9 cellular contexts compared by ENCODE assay signal in genomic region chr12:106583578-106584103, GRCh38. TPM values are rescaled to one million over a fixed set of nuclear protein-coding genes. Genes with fewer than 3 reads are reported as not detected.
DNase-seq lines count a peak whose midpoint lies in the region; ATAC-seq and TF ChIP-seq lines count a peak whose summit lies in the region.
"Had no signal": no experiment of that assay in that cellular context is flagged by ENCODE, and none has a peak within 500 bp of the region (broad histone marks: within the 10 kb centered on the region; RNA-seq: fewer than 3 reads in every experiment).

No MANE protein-coding gene starts in this region.

- DNase-seq in NCI-H2196 (lab: John Stamatoyannopoulos, UW; ENCODE audit: unreplicated experiment) (peak; percentile 12), NCI-H2196 treated with DMSO at 0.1 percent for 48 hours (lab: John Stamatoyannopoulos, UW; ENCODE audit: unreplicated experiment) (no peak), foreskin keratinocyte (peak in 1 of 2 donors; percentile 10), DMS114 treated with DMSO at 0.1 percent for 48 hours (lab: John Stamatoyannopoulos, UW; ENCODE audit: unreplicated experiment) (no peak), middle frontal gyrus (ENCODE audit: extremely low spot score, low spot score) (no peak)
- no peak for DNase-seq in effector CD4-positive, alpha-beta T cell

- no peak for TF ChIP-seq CTCF in WI38 (IDR thresholded peaks at IDR 0.05; ENCODE audit: low read depth, low read length)
- TF ChIP-seq CTCF in foreskin keratinocyte (conservative IDR thresholded peaks at IDR 0.05) = no peak

- H3K27ac ChIP-seq in foreskin keratinocyte (no peak overlapping the region), skin epidermis (no peak overlapping the region)
- H3K27ac ChIP-seq: C4-2B had no signal

- H3K4me3 ChIP-seq in WI38 (ENCODE audit: low read depth, low read length) (peak overlapping the region; percentile 13), skin epidermis (peak overlapping the region in 4 of 7 experiments; percentile 12 to 36 (median 22))

- H3K4me1 ChIP-seq in foreskin keratinocyte = no peaks in the 10 kb centered on the region

- peaks cover 98% of the 10 kb centered on the region for H3K27me3 ChIP-seq in foreskin keratinocyte

- ATAC-seq in foreskin keratinocyte = peak; percentile 11

RNA-seq across cellular contexts. Expression of gene RFX4, which starts 0.8 kb away (rescaled TPM):
- not detected in 2 replicates for total RNA-seq in foreskin keratinocyte
- polyA plus RNA-seq in foreskin keratinocyte = not detected in 2 replicates
